13 cellular contexts compared by ENCODE assay signal in genomic region chr5:42547146-42547545, GRCh38.
DNase-seq lines count a peak whose midpoint lies in the region; FAIRE-seq and TF ChIP-seq lines count a peak whose summit lies in the region.
"Had no signal": no experiment of that assay in that cellular context is flagged by ENCODE, and none has a peak within 500 bp of the region (broad histone marks: within the 10 kb centered on the region; RNA-seq: fewer than 3 reads in every experiment).

No MANE protein-coding gene starts in this region.

- no peak for TF ChIP-seq POLR2A in GM12892 (IDR thresholded peaks at IDR 0.05; ENCODE audit: low read depth, low read length)

- H3K4me3 ChIP-seq in foreskin fibroblast (ENCODE audit: low read depth in 1 of 2, low read length in 2 of 2): no peak overlapping the region

- no peak for TF ChIP-seq CTCF in foreskin fibroblast (IDR thresholded peaks at IDR 0.05; ENCODE audit: low read depth, low read length)

- peak; percentile 33 for FAIRE-seq in GM12892 (lab: Jason Lieb, UNC)

- no peak for DNase-seq in GM12892 (ENCODE audit: insufficient read length)
- DNase-seq in amniotic epithelial cell (ENCODE audit: low read depth): peak; percentile 17
- peak; percentile 84 to 90 for DNase-seq in foreskin fibroblast
- peak; percentile 92 for DNase-seq in renal cortical epithelial cell (ENCODE audit: low read depth)
- no peak for DNase-seq in pons (ENCODE audit: low spot score)
- no peak for DNase-seq in NCI-H2081 (lab: John Stamatoyannopoulos, UW)
- DNase-seq in T-helper 9 cell: no peak
- no peak for DNase-seq in COR-L47 (lab: John Stamatoyannopoulos, UW)
- DNase-seq: activated CD4-positive, alpha-beta T cell treated with anti-CD3 and anti-CD28 coated beads for 1 hour; DMS79; erythroblast; NCI-H524 treated with DMSO at 0.1 percent for 48 hours; T-helper 17 cell had no signal

Comparison
In these comparisons a context has a peak if more than half of its experiments do, and no peak if none do; other contexts are left out.
1. DNase-seq: peak in amniotic epithelial cell (single experiment), foreskin fibroblast (2 of 2) and renal cortical epithelial cell (single experiment); none in GM12892 (single experiment), pons (single experiment), NCI-H2081 (0 of 2), T-helper 9 cell (single experiment) and COR-L47 (single experiment).